Comparison of ENCODE assay signal across 8 cellular contexts in the genomic region with DNA sequence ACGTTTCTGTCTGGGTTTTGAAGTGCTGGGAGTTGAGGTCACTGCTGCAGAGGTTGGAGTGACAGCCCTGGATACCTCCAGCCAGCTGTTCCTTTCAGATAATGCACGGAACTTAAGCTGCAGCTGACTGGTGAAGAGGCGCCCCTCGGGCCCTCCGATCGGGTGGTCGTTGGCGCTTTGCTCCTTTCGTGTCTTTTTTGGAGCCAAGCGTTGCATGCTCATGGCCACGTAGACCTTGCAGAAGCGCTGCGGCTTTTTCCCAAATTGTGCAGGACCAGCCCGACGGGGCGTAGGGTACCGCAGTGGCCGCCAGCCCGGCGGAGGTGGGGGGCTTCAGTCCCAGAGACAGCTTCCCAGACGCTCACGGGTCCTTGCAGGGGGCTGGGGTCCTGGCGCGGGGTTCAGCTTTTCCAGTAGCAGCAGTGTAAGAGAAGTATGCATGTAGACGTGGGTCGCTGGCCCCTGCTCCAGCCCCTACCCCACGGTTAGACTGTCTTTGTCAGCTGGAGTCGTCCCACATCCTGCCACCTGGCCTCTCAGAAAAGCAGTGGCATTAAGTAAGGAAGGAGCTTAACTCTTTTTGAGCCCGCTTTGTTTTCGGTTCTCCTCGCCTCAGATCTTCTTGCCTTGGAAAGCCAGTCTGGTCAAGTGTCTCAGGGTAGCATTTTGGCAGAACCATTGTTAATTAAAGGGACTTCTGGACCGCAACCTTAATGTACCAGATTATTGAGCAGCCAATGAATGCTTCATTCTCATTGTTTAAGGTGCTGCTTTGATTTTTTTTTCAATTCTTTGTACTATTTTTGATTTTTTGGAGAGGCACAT. TPM values are rescaled to one million over a fixed set of nuclear protein-coding genes. Genes with fewer than 3 reads are reported as not detected.
A peak's percentile ranks its signal among the peaks of the same experiment; 100 is the strongest.
DNase-seq lines count a peak whose midpoint lies in the region; ATAC-seq and TF ChIP-seq lines count a peak whose summit lies in the region.

No MANE protein-coding gene starts in this region.

- no peak for TF ChIP-seq POLR2A in gastroesophageal sphincter (IDR thresholded peaks at IDR 0.05)

- DNase-seq in CD14-positive monocyte (ENCODE audit: low spot score), result no peak
- DNase-seq in NAMALWA (ENCODE audit: low spot score), result peak; percentile 83
- DNase-seq in activated T-helper 2 cell treated with anti-CD3 and anti-CD28 coated beads, Interferon-gamma antibody, Interleukin-2, Interleukin-4, amounts not matched to agents 10 μg/mL and 5 μg/mL and 100 μg/mL, durations not matched to agents 14 hours and 24 hours and 36 hours (ENCODE audit: low spot score), result peak; percentile 47
- no peak for DNase-seq in osteoblast (ENCODE audit: insufficient read length, low spot score, missing footprints)
- DNase-seq in NCI-H1436 (lab: John Stamatoyannopoulos, UW), result no peak
- DNase-seq in NCI-H2196 treated with DMSO at 0.1 percent for 48 hours (lab: John Stamatoyannopoulos, UW; ENCODE audit: unreplicated experiment), result no peak

- H3K36me3 Mint-ChIP-seq in CD14-positive monocyte, result peaks cover 29 to 36% of the 10 kb centered on the region in 2 donors
- peaks cover 66% of the 10 kb centered on the region for H3K36me3 Mint-ChIP-seq in activated T-helper 2 cell treated with anti-CD3 and anti-CD28 coated beads, Interferon-gamma antibody, Interleukin-2, Interleukin-4, amounts not matched to agents 10 μg/mL and 5 μg/mL and 100 μg/mL, durations not matched to agents 14 hours and 24 hours and 36 hours (ENCODE audit: low read depth)

- peaks cover 0 to 2% (median 0%) of the 10 kb centered on the region in 7 donors for H3K9me3 Mint-ChIP-seq in CD14-positive monocyte
- no peaks in the 10 kb centered on the region for H3K9me3 Mint-ChIP-seq in activated T-helper 2 cell treated with anti-CD3 and anti-CD28 coated beads, Interferon-gamma antibody, Interleukin-2, Interleukin-4, amounts not matched to agents 10 μg/mL and 5 μg/mL and 100 μg/mL, durations not matched to agents 14 hours and 24 hours and 36 hours

- H3K4me3 ChIP-seq in gastroesophageal sphincter (peak overlapping the region; percentile 78 to 91), osteoblast (ENCODE audit: insufficient read depth, low read length) (peak overlapping the region; percentile 81)

- H3K36me3 ChIP-seq in gastroesophageal sphincter, result peaks cover 0 to 9% of the 10 kb centered on the region in 2 donors
- H3K36me3 ChIP-seq in osteoblast (ENCODE audit: insufficient read depth, low read length), result peaks cover 11% of the 10 kb centered on the region

- TF ChIP-seq CTCF in CD14-positive monocyte (IDR thresholded peaks at IDR 0.05) (no peak), gastroesophageal sphincter (IDR thresholded peaks at IDR 0.05) (no peak), osteoblast (IDR thresholded peaks at IDR 0.05; ENCODE audit: extremely low read depth, low read depth, low read length) (no peak)

- peak overlapping the region; percentile 93 to 96 for H3K4me3 Mint-ChIP-seq in CD14-positive monocyte
- H3K4me3 Mint-ChIP-seq in activated T-helper 2 cell treated with anti-CD3 and anti-CD28 coated beads, Interferon-gamma antibody, Interleukin-2, Interleukin-4, amounts not matched to agents 10 μg/mL and 5 μg/mL and 100 μg/mL, durations not matched to agents 14 hours and 24 hours and 36 hours (ENCODE audit: low read depth), result peak overlapping the region; percentile 96

- H3K9me3 ChIP-seq in gastroesophageal sphincter (no peaks in the 10 kb centered on the region), osteoblast (ENCODE audit: low read depth, low read length) (no peaks in the 10 kb centered on the region)

- peaks cover 3% of the 10 kb centered on the region for H4K20me1 ChIP-seq in osteoblast (ENCODE audit: insufficient read depth, low read length)

- H3K27ac Mint-ChIP-seq in CD14-positive monocyte, result peak overlapping the region; percentile 94 to 99 (median 98)
- H3K27ac Mint-ChIP-seq in activated T-helper 2 cell treated with anti-CD3 and anti-CD28 coated beads, Interferon-gamma antibody, Interleukin-2, Interleukin-4, amounts not matched to agents 10 μg/mL and 5 μg/mL and 100 μg/mL, durations not matched to agents 14 hours and 24 hours and 36 hours, result peak overlapping the region; percentile 96

- ATAC-seq in GM21526 (IDR thresholded peaks at IDR 0.05; ENCODE audit: low FRiP score, unreplicated experiment) (peak; percentile 1), gastroesophageal sphincter (no peak)

- no peak for TF ChIP-seq EP300 in gastroesophageal sphincter (IDR thresholded peaks at IDR 0.05)

- peaks cover 58% of the 10 kb centered on the region for H3K79me2 ChIP-seq in osteoblast (ENCODE audit: insufficient read depth, low read length)

- H2AFZ ChIP-seq in osteoblast (ENCODE audit: low read length), result peak overlapping the region; percentile 4

- H3K27ac ChIP-seq in gastroesophageal sphincter (peak overlapping the region; percentile 59 to 95 (median 92)), osteoblast (ENCODE audit: low read depth, low read length) (peak overlapping the region; percentile 72)

- WGBS in gastroesophageal sphincter (ENCODE audit: low coverage in 1 of 2), 2 donors, result 11 to 19% methylated on average over 2 to 3 of the region's 32 CpGs

- intact Hi-C loops in CD14-positive monocyte (cut with micrococcal nuclease), result loop anchor here (2.0 to 5.0 kb wide), 7 partner anchors 15 to 161 kb away; no protein-coding TSS in a partner anchor
- intact Hi-C loops in activated T-helper 2 cell treated with anti-CD3 and anti-CD28 coated beads, Interferon-gamma antibody, Interleukin-2, Interleukin-4, amounts not matched to agents 10 μg/mL and 5 μg/mL and 100 μg/mL, durations not matched to agents 14 hours and 24 hours and 36 hours (cut with micrococcal nuclease), result loop anchor here (1.0 to 5.0 kb wide), 2 partner anchors 160 to 239 kb away; a partner anchor contains a TSS

- peaks cover 9 to 62% (median 16%) of the 10 kb centered on the region in 3 donors for H3K4me1 ChIP-seq in gastroesophageal sphincter
- peaks cover 50% of the 10 kb centered on the region for H3K4me1 ChIP-seq in osteoblast (ENCODE audit: insufficient read depth, low read length)

- peaks cover 68% of the 10 kb centered on the region for H3K4me1 Mint-ChIP-seq in CD14-positive monocyte
- peaks cover 37% of the 10 kb centered on the region for H3K4me1 Mint-ChIP-seq in activated T-helper 2 cell treated with anti-CD3 and anti-CD28 coated beads, Interferon-gamma antibody, Interleukin-2, Interleukin-4, amounts not matched to agents 10 μg/mL and 5 μg/mL and 100 μg/mL, durations not matched to agents 14 hours and 24 hours and 36 hours (ENCODE audit: low read depth)

- H3K27me3 Mint-ChIP-seq in CD14-positive monocyte (ENCODE audit: low read depth in 3 of 3), result peaks cover 0 to 2% (median 1%) of the 10 kb centered on the region in 3 donors
- H3K27me3 Mint-ChIP-seq in activated T-helper 2 cell treated with anti-CD3 and anti-CD28 coated beads, Interferon-gamma antibody, Interleukin-2, Interleukin-4, amounts not matched to agents 10 μg/mL and 5 μg/mL and 100 μg/mL, durations not matched to agents 14 hours and 24 hours and 36 hours (ENCODE audit: low read depth), result no peaks in the 10 kb centered on the region

- peak overlapping the region; percentile 92 for H3K4me2 ChIP-seq in osteoblast (ENCODE audit: insufficient read depth, low read length)

- H3K27me3 ChIP-seq in gastroesophageal sphincter (no peaks in the 10 kb centered on the region), osteoblast (ENCODE audit: insufficient read depth, low read length) (no peaks in the 10 kb centered on the region)

RNA-seq across cellular contexts. Expression of a gene that starts 0.8 kb away (rescaled TPM):
- polyA plus RNA-seq in CD14-positive monocyte, result 10 to 100 TPM; 35.5 to 38.4 TPM
- 250 and 251 TPM in 2 replicates for total RNA-seq in activated T-helper 2 cell treated with anti-CD3 and anti-CD28 coated beads, Interferon-gamma antibody, Interleukin-2, Interleukin-4, amounts not matched to agents 10 μg/mL and 5 μg/mL and 100 μg/mL, durations not matched to agents 14 hours and 24 hours and 36 hours
- 10 to 100 TPM; 11.2 to 40.7 (median 18.3) TPM for total RNA-seq in gastroesophageal sphincter
- 8.5 and 10.5 TPM in 2 replicates for total RNA-seq in osteoblast

Comparison
In these comparisons a context has a peak if more than half of its experiments do, and no peak if none do; other contexts are left out.
1. DNase-seq: peak in NAMALWA (single experiment) and activated T-helper 2 cell treated with anti-CD3 and anti-CD28 coated beads, Interferon-gamma antibody, Interleukin-2, Interleukin-4, amounts not matched to agents 10 μg/mL and 5 μg/mL and 100 μg/mL, durations not matched to agents 14 hours and 24 hours and 36 hours (single experiment); none in CD14-positive monocyte (single experiment), osteoblast (single experiment), NCI-H1436 (single experiment) and NCI-H2196 treated with DMSO at 0.1 percent for 48 hours (single experiment).